In the genomic region with DNA sequence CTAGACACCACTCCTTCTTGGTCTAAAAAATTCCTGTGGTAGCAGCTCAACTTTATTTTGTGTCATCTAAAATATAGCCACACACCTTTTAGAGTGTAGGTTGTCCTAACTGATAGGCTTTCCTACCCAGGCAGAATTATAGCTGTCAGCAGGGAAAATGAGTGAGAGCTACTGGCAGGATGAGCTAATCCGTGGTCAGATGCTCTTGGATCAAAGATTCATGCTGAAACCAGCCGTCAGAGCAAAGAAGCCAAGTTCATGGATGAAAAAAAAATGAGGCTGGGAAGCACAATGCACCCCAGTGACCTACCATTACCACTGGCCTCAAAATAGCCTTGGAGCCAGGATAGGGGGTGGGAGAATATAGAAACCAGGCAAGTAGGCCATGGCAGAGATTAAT, we compare ENCODE assay signal across 16 cellular contexts.
DNase-seq lines count a peak whose midpoint lies in the region; ATAC-seq and TF ChIP-seq lines count a peak whose summit lies in the region.
"Had no signal": no experiment of that assay in that cellular context is flagged by ENCODE, and none has a peak within 500 bp of the region (broad histone marks: within the 10 kb centered on the region; RNA-seq: fewer than 3 reads in every experiment).

No MANE protein-coding gene starts in this region.

- H3K36me3 Mint-ChIP-seq in H9 (ENCODE audit: insufficient read depth in 1 of 3, low read depth in 3 of 3) = no peaks in the 10 kb centered on the region
- no peaks in the 10 kb centered on the region for H3K36me3 Mint-ChIP-seq in activated CD4-positive, alpha-beta T cell treated with anti-CD3 and anti-CD28 coated beads, Interleukin-2, amount 10 ng/mL, durations not matched to agents 24 days and 14 days (ENCODE audit: low read depth)

- H3T11ph ChIP-seq in H9 (ENCODE audit: low read length) = no peak overlapping the region

- no peak overlapping the region for H2BK120ac ChIP-seq in H9 (ENCODE audit: low read depth, low read length, poor library complexity, severe bottlenecking)

- no peak overlapping the region for H2BK12ac ChIP-seq in H9 (ENCODE audit: insufficient read length, low read depth, low read length)

- no peak overlapping the region for H2AFZ ChIP-seq in H9 (ENCODE audit: low read length)

- H3K27ac ChIP-seq in H9 (ENCODE audit: insufficient read length, low read depth, low read length) (peak overlapping the region; percentile 40), left lung (no peak overlapping the region)
- H3K27ac ChIP-seq: epithelial cell of prostate had no signal

- H3K79me1 ChIP-seq in H9 (ENCODE audit: insufficient read depth, low read depth, low read length, poor library complexity, severe bottlenecking) = no peaks in the 10 kb centered on the region

- no peak overlapping the region for H2BK15ac ChIP-seq in H9 (ENCODE audit: low read depth, low read length)

- WGBS in H9 (ENCODE audit: extremely low coverage, insufficient read length, low lambda C conversion rate) = no CpG with 5 or more reads among the region's 2 CpGs

- H3K9ac ChIP-seq in H9 (ENCODE audit: extremely low read depth, insufficient read length, low read length) = no peak overlapping the region

- TF ChIP-seq CTCF in H9 (conservative IDR thresholded peaks at IDR 0.05) (no peak), left lung (IDR thresholded peaks at IDR 0.05) (no peak)

- no peaks in the 10 kb centered on the region for H3K36me3 ChIP-seq in left lung

- H4K5ac ChIP-seq in H9 (ENCODE audit: insufficient read length, low read depth, low read length) = no peak overlapping the region

- no peak overlapping the region for H3K18ac ChIP-seq in H9 (ENCODE audit: insufficient read length, low read depth, low read length)

- peak overlapping the region in 1 of 2 experiments; percentile 50; a peak in 1 of 5 replicates for H3K4me3 Mint-ChIP-seq in H9
- H3K4me3 Mint-ChIP-seq in activated CD4-positive, alpha-beta T cell treated with anti-CD3 and anti-CD28 coated beads, Interleukin-2, amount 10 ng/mL, durations not matched to agents 24 days and 14 days = no peak overlapping the region
- H3K4me3 Mint-ChIP-seq: activated CD8-positive, alpha-beta T cell treated with anti-CD3 and anti-CD28 coated beads for 36 hours; stimulated activated naive CD8-positive, alpha-beta T cell treated with anti-CD3 and anti-CD28 coated beads, Interleukin-15, Interleukin-2, amounts not matched to agents 100 ng/mL and 50 ng/mL, for 24 hours had no signal

- no peak for DNase-seq in H9
- DNase-seq in dermis microvascular lymphatic vessel endothelial cell (ENCODE audit: low read depth in 2 of 2) = peak; percentile 67 to 81
- DNase-seq in left lung = no peak
- peak; percentile 62 for DNase-seq in stromal cell of bone marrow (ENCODE audit: low read depth)
- no peak for DNase-seq in activated CD4-positive, alpha-beta T cell treated with anti-CD3 and anti-CD28 coated beads, Interleukin-2, amount 10 ng/mL, durations not matched to agents 24 days and 14 days
- DNase-seq in GOT3 (lab: John Stamatoyannopoulos, UW) = no peak
- DNase-seq: activated CD8-positive, alpha-beta T cell treated with anti-CD3 and anti-CD28 coated beads for 36 hours; activated effector memory CD4-positive, alpha-beta T cell treated with anti-CD3 and anti-CD28 coated beads, Interleukin-2, amount 50 U/mL, for 16 hours; mucosa of descending colon; NCI-H1436; NCI-H524; retina; RPMI8226 had no signal

- ATAC-seq in left lung (peak; percentile 13), GM18858 (IDR thresholded peaks at IDR 0.05; ENCODE audit: unreplicated experiment) (no peak)
- ATAC-seq: activated CD8-positive, alpha-beta T cell treated with anti-CD3 and anti-CD28 coated beads for 36 hours; mucosa of descending colon had no signal

- H3K4me2 ChIP-seq in H9 (ENCODE audit: insufficient read depth, insufficient read length, low read length) = peak overlapping the region; percentile 13

- no peak overlapping the region for H4K8ac ChIP-seq in H9 (replicated peaks; ENCODE audit: insufficient read length, low read depth, low read length)

- H3K23me2 ChIP-seq in H9 (ENCODE audit: insufficient read length, low read depth, low read length, poor library complexity, severe bottlenecking) = no peaks in the 10 kb centered on the region

- no peak overlapping the region for H3K14ac ChIP-seq in H9 (ENCODE audit: insufficient read depth, low read length)

- no peaks in the 10 kb centered on the region for H3K27me3 Mint-ChIP-seq in H9 (ENCODE audit: low read depth)
- H3K27me3 Mint-ChIP-seq in activated CD4-positive, alpha-beta T cell treated with anti-CD3 and anti-CD28 coated beads, Interleukin-2, amount 10 ng/mL, durations not matched to agents 24 days and 14 days = peaks cover 4% of the 10 kb centered on the region
- H3K27me3 Mint-ChIP-seq: stimulated activated naive CD8-positive, alpha-beta T cell treated with anti-CD3 and anti-CD28 coated beads, Interleukin-15, Interleukin-2, amounts not matched to agents 100 ng/mL and 50 ng/mL, for 24 hours had no signal

- H3K4me1 Mint-ChIP-seq in H9 = 0 out of 4 replicates have a peak, but pooled peaks cover 0 to 4% of the 10 kb centered on the region in 2 experiments
- H3K4me1 Mint-ChIP-seq in activated CD4-positive, alpha-beta T cell treated with anti-CD3 and anti-CD28 coated beads, Interleukin-2, amount 10 ng/mL, durations not matched to agents 24 days and 14 days = no peaks in the 10 kb centered on the region

- H3K79me2 ChIP-seq in H9 (ENCODE audit: insufficient read depth, low read length) = no peaks in the 10 kb centered on the region

- H3K9me3 ChIP-seq in H9 (ENCODE audit: control insufficient read depth, low read depth, low read length) (no peaks in the 10 kb centered on the region), left lung (no peaks in the 10 kb centered on the region)
- H3K9me3 ChIP-seq: mucosa of descending colon had no signal

- peak overlapping the region; percentile 26 to 97 (median 84); a peak in 5 of 7 replicates for H3K27ac Mint-ChIP-seq in H9
- H3K27ac Mint-ChIP-seq in activated CD4-positive, alpha-beta T cell treated with anti-CD3 and anti-CD28 coated beads, Interleukin-2, amount 10 ng/mL, durations not matched to agents 24 days and 14 days = no peak overlapping the region
- H3K27ac Mint-ChIP-seq: activated CD8-positive, alpha-beta T cell treated with anti-CD3 and anti-CD28 coated beads for 36 hours; stimulated activated naive CD8-positive, alpha-beta T cell treated with anti-CD3 and anti-CD28 coated beads, Interleukin-15, Interleukin-2, amounts not matched to agents 100 ng/mL and 50 ng/mL, for 24 hours had no signal

- no peak overlapping the region for H2AK5ac ChIP-seq in H9 (ENCODE audit: insufficient read length, low read length)

- H3K4me3 ChIP-seq in left lung = no peak overlapping the region
- H3K4me3 ChIP-seq: mucosa of descending colon had no signal

- H3K9me3 Mint-ChIP-seq in H9 = no peaks in the 10 kb centered on the region
- no peaks in the 10 kb centered on the region for H3K9me3 Mint-ChIP-seq in activated CD4-positive, alpha-beta T cell treated with anti-CD3 and anti-CD28 coated beads, Interleukin-2, amount 10 ng/mL, durations not matched to agents 24 days and 14 days
- H3K9me3 Mint-ChIP-seq: activated CD8-positive, alpha-beta T cell treated with anti-CD3 and anti-CD28 coated beads for 36 hours; stimulated activated naive CD8-positive, alpha-beta T cell treated with anti-CD3 and anti-CD28 coated beads, Interleukin-15, Interleukin-2, amounts not matched to agents 100 ng/mL and 50 ng/mL, for 24 hours had no signal

- H2BK5ac ChIP-seq in H9 (ENCODE audit: insufficient read length, low read length) = no peak overlapping the region

- no peaks in the 10 kb centered on the region for H4K20me1 ChIP-seq in H9 (ENCODE audit: control insufficient read depth, insufficient read depth, insufficient read length)

- H3K27me3 ChIP-seq in H9 (ENCODE audit: insufficient read depth, low read length) = no peaks in the 10 kb centered on the region
- no peaks in the 10 kb centered on the region for H3K27me3 ChIP-seq in left lung

- H2BK20ac ChIP-seq in H9 (ENCODE audit: low read depth, low read length, poor library complexity, severe bottlenecking) = no peak overlapping the region

- no peak overlapping the region for H3K56ac ChIP-seq in H9 (ENCODE audit: insufficient read length, low read depth, low read length)

- H3K23ac ChIP-seq in H9 (ENCODE audit: insufficient read length, low read depth, low read length) = no peak overlapping the region

- no peak overlapping the region for H3K4ac ChIP-seq in H9 (ENCODE audit: low read depth, low read length)

- intact Hi-C loops in left lung (cut with DNase I) = no loop called here
- intact Hi-C loops in activated CD4-positive, alpha-beta T cell treated with anti-CD3 and anti-CD28 coated beads, Interleukin-2, amount 10 ng/mL, durations not matched to agents 24 days and 14 days (cut with micrococcal nuclease) = no loop called here

- H4K91ac ChIP-seq in H9 (ENCODE audit: insufficient read length, low read depth, low read length) = no peak overlapping the region

- peaks cover 11% of the 10 kb centered on the region; the same call in 1 of the 2 replicates for H3K4me1 ChIP-seq in H9 (ENCODE audit: insufficient read depth, low read length)
- peaks cover 6 to 11% of the 10 kb centered on the region in 2 donors for H3K4me1 ChIP-seq in left lung

Comparison
In these comparisons a context has a peak if more than half of its experiments do, and no peak if none do; other contexts are left out.
1. DNase-seq: peak in dermis microvascular lymphatic vessel endothelial cell (2 of 2) and stromal cell of bone marrow (single experiment); none in H9 (single experiment), left lung (0 of 2), activated CD4-positive, alpha-beta T cell treated with anti-CD3 and anti-CD28 coated beads, Interleukin-2, amount 10 ng/mL, durations not matched to agents 24 days and 14 days (single experiment) and GOT3 (single experiment).